In genomic region chr11:35040221-35040942, GRCh38 we compare ENCODE assay signal across 1 cellular context.
TF ChIP-seq lines count a peak whose summit lies in the region.

No MANE protein-coding gene starts in this region.

TF ChIP-seq in GM23338, 12 proteins besides CTCF, POLR2A, EP300 and RAD21 (continued from another document):
- no peak for TF ChIP-seq ZNF462 (CRISPR knock-in tag; IDR thresholded peaks at IDR 0.05)
- no peak for TF ChIP-seq CREB1 (CRISPR knock-in tag; IDR thresholded peaks at IDR 0.05; ENCODE audit: low read depth)
- no peak for TF ChIP-seq EZH2phosphoT487 (IDR thresholded peaks at IDR 0.05; ENCODE audit: unreplicated experiment)
- TF ChIP-seq JUNB (IDR thresholded peaks at IDR 0.05; ENCODE audit: unreplicated experiment), result no peak
- no peak for TF ChIP-seq EZH2 (IDR thresholded peaks at IDR 0.05; ENCODE audit: low read depth, unreplicated experiment)
- no peak for TF ChIP-seq ZNF331 (CRISPR knock-in tag; IDR thresholded peaks at IDR 0.05; ENCODE audit: low read depth)
- no peak for TF ChIP-seq ZNF114 (CRISPR knock-in tag; IDR thresholded peaks at IDR 0.05)
